8 cellular contexts compared by ENCODE assay signal in the genomic region with DNA sequence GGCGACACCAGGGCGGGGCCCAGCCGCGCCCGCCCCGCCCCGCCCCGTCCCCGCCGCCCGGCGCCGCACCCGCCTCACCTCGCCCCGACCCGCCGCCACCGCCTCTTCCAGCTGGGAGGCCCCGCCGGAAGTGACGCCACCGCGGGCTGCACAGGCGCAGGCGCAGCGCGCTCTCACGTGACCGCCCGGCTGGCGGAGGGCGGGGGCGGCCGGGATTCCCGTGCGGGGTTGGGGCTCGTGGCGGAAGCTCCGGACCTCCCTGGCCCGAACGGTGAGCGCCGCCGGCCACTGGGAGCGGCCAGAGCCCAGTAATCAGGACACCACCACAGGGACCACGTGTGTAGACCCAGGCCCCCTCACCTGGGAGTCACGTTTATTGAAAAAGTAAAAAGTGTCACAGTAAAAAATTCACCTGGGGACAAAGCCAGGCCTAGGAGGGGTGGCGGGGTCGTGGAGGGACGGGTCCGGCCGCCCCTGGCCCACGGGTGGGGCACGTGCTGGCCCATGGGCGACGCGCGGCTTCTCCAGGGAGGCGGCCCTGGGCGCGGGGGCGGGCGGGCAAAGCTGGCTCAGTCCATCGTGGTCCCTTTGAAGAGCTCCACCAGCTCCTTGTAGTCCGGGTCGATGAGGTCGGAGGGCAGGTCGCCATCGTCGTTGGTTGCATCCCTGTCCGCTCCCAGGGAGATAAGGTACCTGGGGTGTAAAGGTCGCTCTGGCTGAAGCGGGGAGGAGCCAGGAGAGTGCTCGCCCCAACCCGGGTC. TPM values are rescaled to one million over a fixed set of nuclear protein-coding genes. Genes with fewer than 3 reads are reported as not detected.
DNase-seq lines count a peak whose midpoint lies in the region; ATAC-seq and TF ChIP-seq lines count a peak whose summit lies in the region.

A gene with protein sequence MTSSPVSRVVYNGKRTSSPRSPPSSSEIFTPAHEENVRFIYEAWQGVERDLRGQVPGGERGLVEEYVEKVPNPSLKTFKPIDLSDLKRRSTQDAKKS (minus strand): TSS at position 132 of the 761 bp plus-strand sequence. CDS start 8,785 bp downstream, outside the sequence.

- intact Hi-C loops in activated CD4-positive, alpha-beta T cell treated with anti-CD3 and anti-CD28 coated beads for 36 hours (cut with DNase I, micrococcal nuclease) = loop anchor here (1.0 to 5.0 kb wide), 21 partner anchors 27 to 538 kb away; a partner anchor contains a TSS

- H3K9me3 Mint-ChIP-seq in activated CD4-positive, alpha-beta T cell treated with anti-CD3 and anti-CD28 coated beads for 36 hours (ENCODE audit: low read depth) = no peaks in the 10 kb centered on the region

- H3K4me3 ChIP-seq in AG09309 (ENCODE audit: control insufficient read depth, low read depth, low read length) (peak within 1 kb of the TSS; percentile 73), choroid plexus epithelial cell (ENCODE audit: low read depth, low read length) (peak within 1 kb of the TSS; percentile 76)

- no peak for TF ChIP-seq CTCF in AG09309 (IDR thresholded peaks at IDR 0.05; ENCODE audit: control insufficient read depth, insufficient read depth, low read depth, low read length, missing control alignments)
- TF ChIP-seq CTCF in choroid plexus epithelial cell (conservative IDR thresholded peaks at IDR 0.05; ENCODE audit: low read depth, low read length) = no peak

- H3K4me1 Mint-ChIP-seq in activated CD4-positive, alpha-beta T cell treated with anti-CD3 and anti-CD28 coated beads for 36 hours = peaks cover 17% of the 10 kb centered on the region

- no peaks in the 10 kb centered on the region for H3K27me3 Mint-ChIP-seq in activated CD4-positive, alpha-beta T cell treated with anti-CD3 and anti-CD28 coated beads for 36 hours

- H3K27ac Mint-ChIP-seq in activated CD4-positive, alpha-beta T cell treated with anti-CD3 and anti-CD28 coated beads for 36 hours = peak within 1 kb of the TSS; percentile 91

- TF ChIP-seq POLR2A in GM19099 (IDR thresholded peaks at IDR 0.05; ENCODE audit: extremely low read depth, insufficient read length, low read depth) = peak; percentile 85

- CTCF ChIA-PET in activated CD4-positive, alpha-beta T cell treated with anti-CD3 and anti-CD28 coated beads for 36 hours (lab: Charles Lee) = interaction anchor here (0.6 to 1.0 kb wide), 3 partner anchors 103 to 314 kb away, joined by 3 read pairs; no protein-coding TSS in a partner anchor

- POLR2A ChIA-PET in activated CD4-positive, alpha-beta T cell treated with anti-CD3 and anti-CD28 coated beads for 36 hours (lab: Charles Lee) = interaction anchor here (1.1 to 1.7 kb wide), 2 partner anchors 17 to 40 kb away, joined by 3 to 6 read pairs; no protein-coding TSS in a partner anchor

- H3K36me3 Mint-ChIP-seq in activated CD4-positive, alpha-beta T cell treated with anti-CD3 and anti-CD28 coated beads for 36 hours (ENCODE audit: low read depth) = peaks cover 4% of the 10 kb centered on the region

- H3K4me3 Mint-ChIP-seq in activated CD4-positive, alpha-beta T cell treated with anti-CD3 and anti-CD28 coated beads for 36 hours = peak within 1 kb of the TSS; percentile 87

- ATAC-seq in HG03439 (IDR thresholded peaks at IDR 0.05; ENCODE audit: unreplicated experiment) = peak; percentile 61
- peak; percentile 78 for ATAC-seq in activated CD4-positive, alpha-beta T cell treated with anti-CD3 and anti-CD28 coated beads for 36 hours

- DNase-seq in AG09309 (ENCODE audit: low read depth) = peak; percentile 55
- peak; percentile 94 to 97 for DNase-seq in NCI-H524 (lab: John Stamatoyannopoulos, UW)
- peak; percentile 98 for DNase-seq in activated CD4-positive, alpha-beta T cell treated with anti-CD3 and anti-CD28 coated beads for 36 hours
- peak; percentile 92 for DNase-seq in choroid plexus epithelial cell (ENCODE audit: low read depth)
- DNase-seq in kidney glomerular epithelial cell (lab: John Stamatoyannopoulos, UW) = peak; percentile 50
- DNase-seq in stimulated activated CD4-positive, alpha-beta T cell treated with anti-CD3 and anti-CD28 coated beads, Interleukin-15, amount 100 ng/mL, for 48 hours (ENCODE audit: low read depth in 2 of 2) = peak; percentile 91 to 96

RNA-seq across cellular contexts. Expression of the gene that starts here (rescaled TPM):
- total RNA-seq in activated CD4-positive, alpha-beta T cell treated with anti-CD3 and anti-CD28 coated beads for 36 hours = 10 to 100 TPM; 45.8 to 50.4 TPM

Comparison
In these comparisons a context has a peak if more than half of its experiments do, and no peak if none do; other contexts are left out.
1. Peak in every context shown above with its lines: DNase-seq, ATAC-seq and H3K4me3 ChIP-seq.